Comparison of ENCODE assay signal across 2 cellular contexts in genomic region chr4:27288496-27288895, GRCh38.
TF ChIP-seq lines count a peak whose summit lies in the region.

No MANE protein-coding gene starts in this region.

TF ChIP-seq in HepG2, 621 proteins besides CTCF, POLR2A, EP300 and RAD21:
- TF ChIP-seq, protein P1, sequence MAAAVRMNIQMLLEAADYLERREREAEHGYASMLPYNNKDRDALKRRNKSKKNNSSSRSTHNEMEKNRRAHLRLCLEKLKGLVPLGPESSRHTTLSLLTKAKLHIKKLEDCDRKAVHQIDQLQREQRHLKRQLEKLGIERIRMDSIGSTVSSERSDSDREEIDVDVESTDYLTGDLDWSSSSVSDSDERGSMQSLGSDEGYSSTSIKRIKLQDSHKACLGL (CRISPR knock-in tag; IDR thresholded peaks at IDR 0.05) = no peak
- TF ChIP-seq ZNF788 (CRISPR knock-in tag; IDR thresholded peaks at IDR 0.05; ENCODE audit: borderline replicate concordance) (no peak), ZSCAN12 (CRISPR knock-in tag; IDR thresholded peaks at IDR 0.05) (no peak), MNT (IDR thresholded peaks at IDR 0.05) (peak; percentile 98)
TF ChIP-seq in HepG2: peak in this region for 1.

TF ChIP-seq in H1, 55 proteins besides CTCF, POLR2A, EP300 and RAD21:
- TF ChIP-seq CHD2 (IDR thresholded peaks at IDR 0.05; ENCODE audit: low read length) = no peak
- TF ChIP-seq SP2 (IDR thresholded peaks at IDR 0.05; ENCODE audit: low read length) = no peak
- no peak for TF ChIP-seq TEAD4 (IDR thresholded peaks at IDR 0.05; ENCODE audit: low read depth, low read length)
- TF ChIP-seq BACH1 (IDR thresholded peaks at IDR 0.05; ENCODE audit: low read length) = no peak
- TF ChIP-seq SIRT6 (IDR thresholded peaks at IDR 0.05; ENCODE audit: low read length) = no peak
- no peak for TF ChIP-seq CTBP2 (IDR thresholded peaks at IDR 0.05; ENCODE audit: borderline replicate concordance, insufficient read depth, insufficient read length, low read length)
- no peak for TF ChIP-seq TAF7 (optimal IDR thresholded peaks at IDR 0.05; ENCODE audit: borderline replicate concordance, low read depth, low read length)
- TF ChIP-seq RFX5 (IDR thresholded peaks at IDR 0.05; ENCODE audit: borderline replicate concordance, low read depth, low read length) = no peak
- no peak for TF ChIP-seq POU5F1 (IDR thresholded peaks at IDR 0.05; ENCODE audit: low read depth, low read length)
- TF ChIP-seq GTF2F1 (IDR thresholded peaks at IDR 0.05; ENCODE audit: borderline replicate concordance, low read depth, low read length) = no peak
- no peak for TF ChIP-seq E2F6 (IDR thresholded peaks at IDR 0.05)
- no peak for TF ChIP-seq POLR2AphosphoS5 (IDR thresholded peaks at IDR 0.05; ENCODE audit: low read depth, low read length)
TF ChIP-seq in H1: peak in this region for 0.
